In genomic region chr22:48489551-48490512, GRCh38 we compare ENCODE assay signal across 11 cellular contexts.
DNase-seq lines count a peak whose midpoint lies in the region; ATAC-seq and TF ChIP-seq lines count a peak whose summit lies in the region.
"Had no signal": no experiment of that assay in that cellular context is flagged by ENCODE, and none has a peak within 500 bp of the region (broad histone marks: within the 10 kb centered on the region; RNA-seq: fewer than 3 reads in every experiment).

No MANE protein-coding gene starts in this region.

- peak overlapping the region; percentile 89 for H3K56ac ChIP-seq in mesendoderm (ENCODE audit: low read length)

- H3K27ac Mint-ChIP-seq in activated CD4-positive, alpha-beta memory T cell treated with anti-CD3 and anti-CD28 coated beads for 36 hours, result no peak overlapping the region
- H3K27ac Mint-ChIP-seq: activated CD8-positive, alpha-beta T cell treated with anti-CD3 and anti-CD28 coated beads, Interleukin-2, amount 10 ng/mL, durations not matched to agents 7 days and 5 days; dendritic cell treated with granulocyte-macrophage colony-stimulating factor and Interleukin-4, amounts not matched to agents 40 ng/mL and 50 ng/mL, for 4 days had no signal

- WGBS in ectodermal cell, 2 experiments, result 0% methylated on average over 113 of the region's 113 CpGs
- WGBS in mesendoderm (ENCODE audit: extremely low coverage, insufficient coverage, low lambda C conversion rate), result no CpG with 5 or more reads among the region's 113 CpGs
- 1% methylated on average over 54 of the region's 113 CpGs; no CpG with 5 or more reads in 1 of the 2 donors for WGBS in tibial nerve, 2 donors

- DNase-seq in NCI-H2171 (lab: John Stamatoyannopoulos, UW) (peak; percentile 33), NCI-H2171 treated with DMSO at 0.1 percent for 48 hours (lab: John Stamatoyannopoulos, UW) (no peak), mesendoderm (peak; percentile 51), tibial nerve (ENCODE audit: low spot score in 2 of 2) (no peak), NCI-H2227 (lab: John Stamatoyannopoulos, UW; ENCODE audit: unreplicated experiment) (no peak)
- DNase-seq in activated CD4-positive, alpha-beta memory T cell treated with anti-CD3 and anti-CD28 coated beads for 36 hours, result no peak
- DNase-seq: activated CD8-positive, alpha-beta T cell treated with anti-CD3 and anti-CD28 coated beads, Interleukin-2, amount 10 ng/mL, durations not matched to agents 7 days and 5 days; naive B cell had no signal

- H2BK15ac ChIP-seq in mesendoderm (replicated peaks; ENCODE audit: low read depth), result no peak overlapping the region

- H3K9ac ChIP-seq in mesendoderm (ENCODE audit: low read length), result peak overlapping the region; percentile 86

- no peak overlapping the region for H3K4me3 Mint-ChIP-seq in activated CD4-positive, alpha-beta memory T cell treated with anti-CD3 and anti-CD28 coated beads for 36 hours
- H3K4me3 Mint-ChIP-seq: activated CD8-positive, alpha-beta T cell treated with anti-CD3 and anti-CD28 coated beads, Interleukin-2, amount 10 ng/mL, durations not matched to agents 7 days and 5 days; dendritic cell treated with granulocyte-macrophage colony-stimulating factor and Interleukin-4, amounts not matched to agents 40 ng/mL and 50 ng/mL, for 4 days had no signal

- H2AK5ac ChIP-seq in mesendoderm (ENCODE audit: low read length), result no peak overlapping the region

- H3K9me3 Mint-ChIP-seq in activated CD4-positive, alpha-beta memory T cell treated with anti-CD3 and anti-CD28 coated beads for 36 hours, result no peaks in the 10 kb centered on the region
- H3K9me3 Mint-ChIP-seq: dendritic cell treated with granulocyte-macrophage colony-stimulating factor and Interleukin-4, amounts not matched to agents 40 ng/mL and 50 ng/mL, for 4 days; naive B cell had no signal

- CTCF ChIA-PET in activated CD4-positive, alpha-beta memory T cell treated with anti-CD3 and anti-CD28 coated beads for 36 hours (lab: Charles Lee), result no interaction called here

- H3K27me3 ChIP-seq in ectodermal cell (ENCODE audit: control insufficient read depth, insufficient read depth, low read length, poor library complexity, severe bottlenecking), result peaks cover 36% of the 10 kb centered on the region
- no peaks in the 10 kb centered on the region for H3K27me3 ChIP-seq in mesendoderm (ENCODE audit: insufficient read depth, low read length, poor library complexity)
- peaks cover 0 to 22% of the 10 kb centered on the region in 2 donors for H3K27me3 ChIP-seq in tibial nerve

- no peak overlapping the region for H4K5ac ChIP-seq in mesendoderm (ENCODE audit: low read length)

- peaks cover 12% of the 10 kb centered on the region for H3K79me1 ChIP-seq in mesendoderm (ENCODE audit: low read length)

- peak overlapping the region; percentile 94 for H3K18ac ChIP-seq in mesendoderm (ENCODE audit: low read length)

- no peak for TF ChIP-seq POLR2A in tibial nerve (IDR thresholded peaks at IDR 0.05)

- no peak overlapping the region for H2BK120ac ChIP-seq in mesendoderm (ENCODE audit: low read depth, low read length)

- no peak for TF ChIP-seq EP300 in tibial nerve (IDR thresholded peaks at IDR 0.05)

- peaks cover 11% of the 10 kb centered on the region for H3K79me2 ChIP-seq in mesendoderm (ENCODE audit: control insufficient read depth, insufficient read depth, low read length)

- POLR2A ChIA-PET in activated CD4-positive, alpha-beta memory T cell treated with anti-CD3 and anti-CD28 coated beads for 36 hours (lab: Charles Lee), result no interaction called here

- H3K4ac ChIP-seq in mesendoderm (ENCODE audit: low read depth, low read length), result peak overlapping the region; percentile 92

- no peak overlapping the region for H2BK5ac ChIP-seq in mesendoderm (ENCODE audit: low read length)

- H3K4me3 ChIP-seq in ectodermal cell (ENCODE audit: insufficient read depth, low read depth, low read length), result peak overlapping the region; percentile 55
- H3K4me3 ChIP-seq in mesendoderm (ENCODE audit: low read length), result peak overlapping the region; percentile 66
- H3K4me3 ChIP-seq in tibial nerve, result peak overlapping the region; percentile 42 to 74 (median 51)

- H3K27ac ChIP-seq in ectodermal cell (ENCODE audit: insufficient read depth, low read depth, low read length, poor library complexity, severe bottlenecking) (no peak overlapping the region), mesendoderm (ENCODE audit: low read depth, low read length) (no peak overlapping the region), tibial nerve (peak overlapping the region in 3 of 4 donors; percentile 26 to 77 (median 42))

- intact Hi-C loops in activated CD4-positive, alpha-beta memory T cell treated with anti-CD3 and anti-CD28 coated beads for 36 hours (cut with micrococcal nuclease), result no loop called here

- ATAC-seq in GM18517 (IDR thresholded peaks at IDR 0.05; ENCODE audit: unreplicated experiment), result no peak
- ATAC-seq: activated CD8-positive, alpha-beta T cell treated with anti-CD3 and anti-CD28 coated beads, Interleukin-2, amount 10 ng/mL, durations not matched to agents 7 days and 5 days had no signal

- H3K23ac ChIP-seq in mesendoderm (ENCODE audit: low read length), result no peak overlapping the region

- peak overlapping the region; percentile 80 for H3K4me2 ChIP-seq in mesendoderm (ENCODE audit: low read length)

- no peaks in the 10 kb centered on the region for H3K36me3 ChIP-seq in ectodermal cell (ENCODE audit: control insufficient read depth, insufficient read depth, low read length)
- H3K36me3 ChIP-seq in mesendoderm (ENCODE audit: control insufficient read depth, insufficient read depth, low read length), result no peaks in the 10 kb centered on the region
- H3K36me3 ChIP-seq in tibial nerve, result no peaks in the 10 kb centered on the region

- no peaks in the 10 kb centered on the region for H3K4me1 Mint-ChIP-seq in activated CD4-positive, alpha-beta memory T cell treated with anti-CD3 and anti-CD28 coated beads for 36 hours (ENCODE audit: low read depth)

- no peak overlapping the region for H4K8ac ChIP-seq in mesendoderm (ENCODE audit: low read depth, low read length)

- peaks cover 63% of the 10 kb centered on the region for H3K27me3 Mint-ChIP-seq in activated CD4-positive, alpha-beta memory T cell treated with anti-CD3 and anti-CD28 coated beads for 36 hours

- no peak for TF ChIP-seq CTCF in tibial nerve (IDR thresholded peaks at IDR 0.05)

- H3K9me3 ChIP-seq in ectodermal cell (ENCODE audit: control insufficient read depth, low read length) (no peaks in the 10 kb centered on the region), tibial nerve (no peaks in the 10 kb centered on the region)

- H3K36me3 Mint-ChIP-seq in activated CD4-positive, alpha-beta memory T cell treated with anti-CD3 and anti-CD28 coated beads for 36 hours, result no peaks in the 10 kb centered on the region
- H3K36me3 Mint-ChIP-seq: naive B cell had no signal

- H3K4me1 ChIP-seq in ectodermal cell (ENCODE audit: control insufficient read depth, insufficient read depth, low read length), result peaks cover 19% of the 10 kb centered on the region
- H3K4me1 ChIP-seq in mesendoderm (ENCODE audit: control insufficient read depth, low read depth, low read length), result peaks cover 6% of the 10 kb centered on the region
- H3K4me1 ChIP-seq in tibial nerve, result peaks cover 0 to 35% (median 4%) of the 10 kb centered on the region in 4 donors

Comparison
In these comparisons a context has a peak if more than half of its experiments do, and no peak if none do; other contexts are left out.
1. DNase-seq: peak in NCI-H2171 (single experiment) and mesendoderm (single experiment); none in NCI-H2171 treated with DMSO at 0.1 percent for 48 hours (single experiment), tibial nerve (0 of 2), activated CD4-positive, alpha-beta memory T cell treated with anti-CD3 and anti-CD28 coated beads for 36 hours (single experiment) and NCI-H2227 (single experiment).
2. H3K27ac ChIP-seq: peak in tibial nerve (3 of 4); none in ectodermal cell (single experiment) and mesendoderm (single experiment).
3. Peak in every context shown above with its lines, with median percentiles within 50 percentile points of each other: H3K4me3 ChIP-seq.